In the genomic region with DNA sequence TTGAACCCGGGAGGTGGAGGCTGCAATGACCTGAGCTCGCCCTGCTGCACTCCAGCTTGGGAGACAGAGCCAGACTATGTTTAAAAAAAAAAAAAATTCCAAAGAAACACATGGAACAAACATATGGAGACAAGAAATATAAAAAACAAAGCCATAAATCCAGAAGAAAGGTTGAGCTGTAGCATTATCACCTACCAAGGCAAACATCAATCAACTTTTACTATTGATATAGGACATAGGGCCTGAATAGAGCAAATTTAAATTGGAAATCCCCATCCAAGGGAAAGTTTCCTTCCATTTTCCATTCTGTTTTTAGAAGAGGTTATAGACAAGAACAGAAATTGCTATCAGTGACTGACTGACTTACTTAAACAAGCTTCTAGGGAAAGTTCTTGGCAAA, we compare ENCODE assay signal across 5 cellular contexts.
"Had no signal": no experiment of that assay in that cellular context is flagged by ENCODE, and none has a peak within 500 bp of the region (broad histone marks: within the 10 kb centered on the region; RNA-seq: fewer than 3 reads in every experiment).

No MANE protein-coding gene starts in this region.

- H3K27ac Mint-ChIP-seq: GM23338, H9 had no signal

- H3K9me3 Mint-ChIP-seq: GM23338, H9 had no signal

- H3K4me3 Mint-ChIP-seq: GM23338, H9 had no signal

- H3K4me3 ChIP-seq: GM23338, K562 had no signal

- H3K4me1 Mint-ChIP-seq: GM23338, H9 had no signal

- ATAC-seq: GM23338, K562 had no signal

- DNase-seq: H9, HCEC 1CT, IMR-90 had no signal
